In the genomic region with DNA sequence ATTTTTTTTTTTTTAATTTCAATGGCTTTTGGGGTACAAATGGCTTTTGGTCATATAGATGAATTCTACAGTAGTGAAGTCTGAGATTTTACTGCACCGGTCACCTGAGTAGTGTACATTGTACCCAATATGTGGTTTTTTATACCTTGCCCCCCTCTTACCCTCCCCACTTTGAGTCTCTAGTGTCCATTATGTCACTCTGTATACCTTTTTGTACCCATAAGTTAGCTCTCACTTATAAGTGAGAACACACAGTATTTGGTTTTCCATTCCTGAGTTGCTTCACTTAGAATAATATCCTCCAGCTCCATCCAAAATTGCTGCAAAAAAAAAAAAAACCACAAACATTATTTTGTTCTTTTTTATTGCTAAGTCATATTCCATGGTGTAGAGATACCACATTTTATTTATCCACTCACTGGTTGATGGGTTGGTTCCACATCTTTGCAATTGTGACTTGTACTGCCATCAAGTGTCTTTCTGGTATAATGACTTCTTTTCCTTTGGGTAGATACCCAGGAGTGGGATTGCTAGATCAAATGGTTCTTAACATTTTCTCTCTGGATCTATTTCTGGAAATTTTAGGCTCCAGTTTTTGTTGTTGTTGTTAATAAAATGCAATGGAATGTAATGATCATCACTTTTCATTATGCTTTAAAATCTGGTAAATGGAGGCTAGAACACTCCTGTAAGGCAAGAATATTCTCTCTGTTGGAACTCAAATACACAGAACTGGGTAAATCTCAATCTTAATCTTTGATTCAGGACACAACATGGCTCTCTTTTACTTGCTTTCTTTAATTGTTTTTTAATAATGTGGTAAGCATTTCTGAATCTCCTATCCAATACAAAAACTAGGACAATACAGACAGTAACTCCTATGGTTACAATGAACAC, we compare ENCODE assay signal across 9 cellular contexts. TPM values are rescaled to one million over a fixed set of nuclear protein-coding genes. Genes with fewer than 3 reads are reported as not detected.
DNase-seq lines count a peak whose midpoint lies in the region; ATAC-seq, FAIRE-seq and TF ChIP-seq lines count a peak whose summit lies in the region.
"Had no signal": no experiment of that assay in that cellular context is flagged by ENCODE, and none has a peak within 500 bp of the region (broad histone marks: within the 10 kb centered on the region; RNA-seq: fewer than 3 reads in every experiment).

No MANE protein-coding gene starts in this region.

- TF ChIP-seq CTCF in Calu3 (IDR thresholded peaks at IDR 0.05; ENCODE audit: unreplicated experiment) (no peak), WTC11 (IDR thresholded peaks at IDR 0.05) (no peak), kidney epithelial cell (IDR thresholded peaks at IDR 0.05; ENCODE audit: insufficient read depth, low read length, poor library complexity, severe bottlenecking) (peak; percentile 8), pancreas (IDR thresholded peaks at IDR 0.05) (peak in 1 of 4 donors; percentile 8)

- intact Hi-C loops in Calu3 (cut with micrococcal nuclease; ENCODE audit: unreplicated experiment), result no loop called here
- intact Hi-C loops in pancreas (cut with DNase I), result no loop called here

- H3K9me3 ChIP-seq in pancreas, result no peaks in the 10 kb centered on the region
- H3K9me3 ChIP-seq: SJSA1 had no signal

- FAIRE-seq in pancreas (lab: Jason Lieb, UNC), result no peak

- H3K4me1 Mint-ChIP-seq in Calu3 (ENCODE audit: low read depth, unreplicated experiment) (peaks cover 82% of the 10 kb centered on the region), WTC11 (peaks cover 26% of the 10 kb centered on the region)

- H3K27ac ChIP-seq in pancreas, result no peak overlapping the region
- H3K27ac ChIP-seq: SJSA1 had no signal

- DNase-seq in Calu3 (no peak), WTC11 (ENCODE audit: low spot score) (no peak), kidney epithelial cell (ENCODE audit: low read depth) (no peak), NCI-H1436 treated with DMSO at 0.1 percent for 48 hours (lab: John Stamatoyannopoulos, UW) (no peak), pancreas (no peak)

- H3K4me1 ChIP-seq in pancreas, result peaks cover 28 to 62% (median 30%) of the 10 kb centered on the region in 3 donors

- no peaks in the 10 kb centered on the region for H3K27me3 Mint-ChIP-seq in Calu3 (ENCODE audit: unreplicated experiment)
- no peaks in the 10 kb centered on the region for H3K27me3 Mint-ChIP-seq in WTC11 (ENCODE audit: low read depth)

- H3K9me3 Mint-ChIP-seq in Calu3 (ENCODE audit: low read depth, unreplicated experiment), result no peaks in the 10 kb centered on the region
- no peaks in the 10 kb centered on the region for H3K9me3 Mint-ChIP-seq in WTC11

- WGBS in pancreas, 2 donors, result 87 to 100% methylated on average over 1 of the region's 1 CpG

- TF ChIP-seq EP300 in Ishikawa (IDR thresholded peaks at IDR 0.05; ENCODE audit: borderline replicate concordance), result no peak

- H3K4me3 Mint-ChIP-seq in Calu3 (ENCODE audit: low read depth, unreplicated experiment) (peak overlapping the region; percentile 35), WTC11 (no peak overlapping the region)

- H3K36me3 Mint-ChIP-seq in Calu3 (ENCODE audit: insufficient read depth, unreplicated experiment) (peaks cover 97% of the 10 kb centered on the region), WTC11 (no peaks in the 10 kb centered on the region)

- peak; percentile 45; the same call in 1 of the 2 replicates for ATAC-seq in WTC11
- ATAC-seq in HG02970 (IDR thresholded peaks at IDR 0.05; ENCODE audit: low FRiP score, unreplicated experiment), result no peak
- no peak for ATAC-seq in HG02840 (IDR thresholded peaks at IDR 0.05; ENCODE audit: low FRiP score, unreplicated experiment)
- ATAC-seq in pancreas, result no peak

- POLR2A ChIA-PET in WTC11 (lab: Charles Lee), result interaction anchor here (0.7 to 1.0 kb wide), 3 partner anchors 9 to 75 kb away, joined by 3 to 4 read pairs (median 4); no protein-coding TSS in a partner anchor

- CTCF ChIA-PET in Calu3 (lab: Charles Lee), result interaction anchor here (0.7 kb wide), 1 partner anchor 25 kb away, joined by 3 read pairs; no protein-coding TSS in a partner anchor
- CTCF ChIA-PET in WTC11 (lab: Charles Lee), result interaction anchor here (0.6 to 1.4 kb wide), 4 partner anchors 15 to 76 kb away, joined by 3 to 9 read pairs (median 8); no protein-coding TSS in a partner anchor

- no peaks in the 10 kb centered on the region for H3K27me3 ChIP-seq in kidney epithelial cell (ENCODE audit: control insufficient read depth, insufficient read depth, low read length)
- no peaks in the 10 kb centered on the region for H3K27me3 ChIP-seq in pancreas
- H3K27me3 ChIP-seq: SJSA1 had no signal

- H3K27ac Mint-ChIP-seq in Calu3 (ENCODE audit: unreplicated experiment) (peak overlapping the region; percentile 99), WTC11 (no peak overlapping the region)

- peak; percentile 76 for TF ChIP-seq RAD21 in Ishikawa (IDR thresholded peaks at IDR 0.05; ENCODE audit: low read depth)

- H3K4me3 ChIP-seq in kidney epithelial cell (ENCODE audit: low read depth, low read length), result no peak overlapping the region
- H3K4me3 ChIP-seq in pancreas, result no peak overlapping the region
- H3K4me3 ChIP-seq: SJSA1 had no signal

- H3K36me3 ChIP-seq in kidney epithelial cell (ENCODE audit: control insufficient read depth, insufficient read depth, low read length), result peaks cover 3% of the 10 kb centered on the region
- peaks cover 0 to 35% (median 19%) of the 10 kb centered on the region in 3 donors for H3K36me3 ChIP-seq in pancreas

- BruUV-seq in Calu3 (replicated peaks; lab: Mats Ljungman, UMichigan), result no TSS peak

TF ChIP-seq in Ishikawa, 13 proteins besides CTCF, POLR2A, EP300 and RAD21:
- TF ChIP-seq, protein P1, sequence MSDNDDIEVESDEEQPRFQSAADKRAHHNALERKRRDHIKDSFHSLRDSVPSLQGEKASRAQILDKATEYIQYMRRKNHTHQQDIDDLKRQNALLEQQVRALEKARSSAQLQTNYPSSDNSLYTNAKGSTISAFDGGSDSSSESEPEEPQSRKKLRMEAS (IDR thresholded peaks at IDR 0.05), result no peak
- TF ChIP-seq EGR1 (IDR thresholded peaks at IDR 0.05) (no peak), TCF12 (IDR thresholded peaks at IDR 0.05; ENCODE audit: low read depth) (no peak), NFIC (IDR thresholded peaks at IDR 0.05) (no peak), TEAD4 (IDR thresholded peaks at IDR 0.05) (no peak), YY1 (IDR thresholded peaks at IDR 0.05; ENCODE audit: low read depth) (no peak), USF1 (IDR thresholded peaks at IDR 0.05) (no peak), CREB1 (IDR thresholded peaks at IDR 0.05; ENCODE audit: low read depth) (no peak)

TF ChIP-seq in WTC11, 78 proteins besides CTCF, POLR2A, EP300 and RAD21 (continues in another document):
- TF ChIP-seq, protein P2, sequence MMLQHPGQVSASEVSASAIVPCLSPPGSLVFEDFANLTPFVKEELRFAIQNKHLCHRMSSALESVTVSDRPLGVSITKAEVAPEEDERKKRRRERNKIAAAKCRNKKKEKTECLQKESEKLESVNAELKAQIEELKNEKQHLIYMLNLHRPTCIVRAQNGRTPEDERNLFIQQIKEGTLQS (CRISPR knock-in tag; conservative IDR thresholded peaks at IDR 0.05), result no peak
- TF ChIP-seq, protein P3, sequence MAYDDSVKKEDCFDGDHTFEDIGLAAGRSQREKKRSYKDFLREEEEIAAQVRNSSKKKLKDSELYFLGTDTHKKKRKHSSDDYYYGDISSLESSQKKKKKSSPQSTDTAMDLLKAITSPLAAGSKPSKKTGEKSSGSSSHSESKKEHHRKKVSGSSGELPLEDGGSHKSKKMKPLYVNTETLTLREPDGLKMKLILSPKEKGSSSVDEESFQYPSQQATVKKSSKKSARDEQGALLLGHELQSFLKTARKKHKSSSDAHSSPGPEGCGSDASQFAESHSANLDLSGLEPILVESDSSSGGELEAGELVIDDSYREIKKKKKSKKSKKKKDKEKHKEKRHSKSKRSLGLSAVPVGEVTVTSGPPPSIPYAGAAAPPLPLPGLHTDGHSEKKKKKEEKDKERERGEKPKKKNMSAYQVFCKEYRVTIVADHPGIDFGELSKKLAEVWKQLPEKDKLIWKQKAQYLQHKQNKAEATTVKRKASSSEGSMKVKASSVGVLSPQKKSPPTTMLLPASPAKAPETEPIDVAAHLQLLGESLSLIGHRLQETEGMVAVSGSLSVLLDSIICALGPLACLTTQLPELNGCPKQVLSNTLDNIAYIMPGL (CRISPR knock-in tag; IDR thresholded peaks at IDR 0.05), result no peak
- no peak for TF ChIP-seq NFE2L1 (CRISPR knock-in tag; IDR thresholded peaks at IDR 0.05)
- no peak for TF ChIP-seq GTF2I (CRISPR knock-in tag; conservative IDR thresholded peaks at IDR 0.05)
- TF ChIP-seq ZNF219 (CRISPR knock-in tag; IDR thresholded peaks at IDR 0.05; ENCODE audit: borderline replicate concordance), result no peak
- no peak for TF ChIP-seq ESRRA (CRISPR knock-in tag; IDR thresholded peaks at IDR 0.05; ENCODE audit: borderline replicate concordance)
- no peak for TF ChIP-seq ZSCAN18 (CRISPR knock-in tag; IDR thresholded peaks at IDR 0.05)
- TF ChIP-seq ZNF121 (CRISPR knock-in tag; IDR thresholded peaks at IDR 0.05), result no peak
- TF ChIP-seq HMGA2 (CRISPR knock-in tag; IDR thresholded peaks at IDR 0.05), result no peak
- TF ChIP-seq SP1 (CRISPR knock-in tag; conservative IDR thresholded peaks at IDR 0.05), result no peak
- no peak for TF ChIP-seq ZNF423 (CRISPR knock-in tag; IDR thresholded peaks at IDR 0.05)
- TF ChIP-seq MXD4 (CRISPR knock-in tag; IDR thresholded peaks at IDR 0.05; ENCODE audit: borderline replicate concordance), result no peak
- no peak for TF ChIP-seq JAZF1 (CRISPR knock-in tag; IDR thresholded peaks at IDR 0.05)

RNA-seq across cellular contexts. Expression of gene NEAT1, which starts 10.3 kb away (rescaled TPM):
- 605 and 821 TPM in 2 replicates for total RNA-seq in Calu3 (2022)
- total RNA-seq in WTC11 (2021), result 28.7 to 38.1 TPM (median 31.7 TPM) in 3 replicates
- total RNA-seq in kidney epithelial cell, result 28.7 and 39.8 TPM in 2 replicates
- total RNA-seq in pancreas, result 1,000 to 10,000 TPM in 1 of 6 donors, 100 to 1,000 TPM in 5; 295 to 1,475 (median 528) TPM
- 1,000 to 10,000 TPM; 1,390 to 2,770 TPM for polyA plus RNA-seq in pancreas

RNA-seq across cellular contexts. Expression of gene FRMD8, which starts 46.5 kb away (rescaled TPM):
- total RNA-seq in Calu3 (2022), result 40.2 and 51.9 TPM in 2 replicates
- total RNA-seq in WTC11 (2021), result 21.5 to 23.7 TPM (median 22.9 TPM) in 3 replicates
- total RNA-seq in kidney epithelial cell, result 39.0 and 47.2 TPM in 2 replicates
- 10 to 100 TPM; 15.4 to 28.9 (median 18.8) TPM for total RNA-seq in pancreas
- polyA plus RNA-seq in pancreas, result 10 to 100 TPM; 15.0 to 15.7 TPM

RNA-seq across cellular contexts. Expression of gene SLC25A45, which starts 50.5 kb away (rescaled TPM):
- 2.9 and 4.0 TPM in 2 replicates for total RNA-seq in Calu3 (2022)
- total RNA-seq in WTC11 (2021), result 1.5 to 2.5 TPM (median 1.7 TPM) in 3 replicates
- total RNA-seq in kidney epithelial cell, result 0.29 and 0.82 TPM in 2 replicates
- total RNA-seq in pancreas, result 10 to 100 TPM; 16.2 to 53.4 (median 26.3) TPM
- polyA plus RNA-seq in pancreas, result 10 to 100 TPM; 38.0 to 58.2 TPM
